1 cellular context compared by ENCODE assay signal in genomic region chr2:108447947-108448677, GRCh38.
TF ChIP-seq lines count a peak whose summit lies in the region.

No MANE protein-coding gene starts in this region.

TF ChIP-seq in liver, 16 proteins besides CTCF, POLR2A, EP300 and RAD21 (continued from another document):
- TF ChIP-seq ZBTB33 (IDR thresholded peaks at IDR 0.05) (no peak), EGR1 (IDR thresholded peaks at IDR 0.05; ENCODE audit: low read depth in 2 of 2) (no peak), YY1 (IDR thresholded peaks at IDR 0.05) (no peak), NR2F2 (IDR thresholded peaks at IDR 0.05) (no peak)
